In genomic region chr1:51535006-51535592, GRCh38 we compare ENCODE assay signal across 9 cellular contexts. TPM values are rescaled to one million over a fixed set of nuclear protein-coding genes. Genes with fewer than 3 reads are reported as not detected.
A peak's percentile ranks its signal among the peaks of the same experiment; 100 is the strongest.
DNase-seq lines count a peak whose midpoint lies in the region; ATAC-seq and TF ChIP-seq lines count a peak whose summit lies in the region.
"Had no signal": no experiment of that assay in that cellular context is flagged by ENCODE, and none has a peak within 500 bp of the region (broad histone marks: within the 10 kb centered on the region; RNA-seq: fewer than 3 reads in every experiment).

No MANE protein-coding gene starts in this region.

- no peak overlapping the region for H3K23ac ChIP-seq in neuronal stem cell (ENCODE audit: low read depth, low read length, poor library complexity)

- H3K79me1 ChIP-seq in neuronal stem cell (ENCODE audit: low read depth, low read length): no peaks in the 10 kb centered on the region

- peak; percentile 51 to 62 for DNase-seq in AML-193 (lab: John Stamatoyannopoulos, UW)
- peak; percentile 37 for DNase-seq in NCI-H2227 treated with DMSO at 0.1 percent for 48 hours (lab: John Stamatoyannopoulos, UW)
- DNase-seq in activated CD8-positive, alpha-beta T cell treated with anti-CD3 and anti-CD28 coated beads, Interleukin-2, amount 10 ng/mL, durations not matched to agents 7 days and 5 days: peak; percentile 50
- DNase-seq in fibroblast of the aortic adventitia (ENCODE audit: low read depth): peak; percentile 91
- DNase-seq in neuronal stem cell (ENCODE audit: low spot score): peak; percentile 21
- DNase-seq in GOT3 (lab: John Stamatoyannopoulos, UW): no peak

- POLR2A ChIA-PET in activated CD8-positive, alpha-beta T cell treated with anti-CD3 and anti-CD28 coated beads, Interleukin-2, amount 10 ng/mL, durations not matched to agents 7 days and 5 days (lab: Charles Lee): no interaction called here

- TF ChIP-seq CTCF in GM12874 (IDR thresholded peaks at IDR 0.05; ENCODE audit: insufficient read depth, low read depth, low read length) (peak; percentile 57), fibroblast of the aortic adventitia (IDR thresholded peaks at IDR 0.05; ENCODE audit: insufficient read depth, low read length) (peak; percentile 89)

- H3K4ac ChIP-seq in neuronal stem cell (ENCODE audit: low read length): no peak overlapping the region

- CTCF ChIA-PET in activated CD8-positive, alpha-beta T cell treated with anti-CD3 and anti-CD28 coated beads, Interleukin-2, amount 10 ng/mL, durations not matched to agents 7 days and 5 days (lab: Charles Lee): interaction anchor here (0.6 to 2.7 kb wide), 17 partner anchors 10 to 346 kb away, joined by 3 to 20 read pairs (median 4); no protein-coding TSS in a partner anchor

- H3K14ac ChIP-seq in neuronal stem cell (ENCODE audit: low read length): no peak overlapping the region

- H3K27ac ChIP-seq in neuronal stem cell (replicated peaks; ENCODE audit: low read length): no peak overlapping the region
- H3K27ac ChIP-seq: SK-N-MC had no signal

- no peaks in the 10 kb centered on the region for H3K36me3 ChIP-seq in neuronal stem cell (replicated peaks in 1 of 2; ENCODE audit: control insufficient read depth in 2 of 2, insufficient read depth in 2 of 2, low read length in 2 of 2)

- peaks cover 0 to 10% (median 0%) of the 10 kb centered on the region in 3 experiments for H3K27me3 ChIP-seq in neuronal stem cell (ENCODE audit: control insufficient read depth in 3 of 3, insufficient read depth in 3 of 3, low read depth in 1 of 3, low read length in 3 of 3)

- H2BK120ac ChIP-seq in neuronal stem cell (ENCODE audit: low read depth, low read length): no peak overlapping the region

- no peaks in the 10 kb centered on the region for H3K9me3 Mint-ChIP-seq in activated CD8-positive, alpha-beta T cell treated with anti-CD3 and anti-CD28 coated beads, Interleukin-2, amount 10 ng/mL, durations not matched to agents 7 days and 5 days (ENCODE audit: insufficient read depth)

- no peak overlapping the region for H3K9ac ChIP-seq in neuronal stem cell (ENCODE audit: low read depth, low read length, poor library complexity)

- no peak overlapping the region for H2BK5ac ChIP-seq in neuronal stem cell (ENCODE audit: low read length)

- no peak overlapping the region for H4K8ac ChIP-seq in neuronal stem cell (ENCODE audit: low read depth, low read length)

- H3K27me3 Mint-ChIP-seq in activated CD8-positive, alpha-beta T cell treated with anti-CD3 and anti-CD28 coated beads, Interleukin-2, amount 10 ng/mL, durations not matched to agents 7 days and 5 days (ENCODE audit: low read depth): peaks cover 2% of the 10 kb centered on the region

- WGBS in neuronal stem cell (ENCODE audit: extremely low coverage in 2 of 2, insufficient read length in 2 of 2, insufficient replicate concordance in 1 of 2), 2 donors: no CpG with 5 or more reads among the region's 3 CpGs

- peaks cover 9% of the 10 kb centered on the region for H3K4me1 Mint-ChIP-seq in activated CD8-positive, alpha-beta T cell treated with anti-CD3 and anti-CD28 coated beads, Interleukin-2, amount 10 ng/mL, durations not matched to agents 7 days and 5 days (ENCODE audit: low read depth)

- no peak overlapping the region for H3K4me2 ChIP-seq in neuronal stem cell (ENCODE audit: insufficient read depth, low read length, poor library complexity, severe bottlenecking)

- no peak overlapping the region for H3K18ac ChIP-seq in neuronal stem cell (ENCODE audit: low read length)

- no peaks in the 10 kb centered on the region for H3K36me3 Mint-ChIP-seq in activated CD8-positive, alpha-beta T cell treated with anti-CD3 and anti-CD28 coated beads, Interleukin-2, amount 10 ng/mL, durations not matched to agents 7 days and 5 days (ENCODE audit: low read depth)

- no peak overlapping the region for H2BK12ac ChIP-seq in neuronal stem cell (ENCODE audit: low read length)

- H2AFZ ChIP-seq in neuronal stem cell (ENCODE audit: low read length): peak overlapping the region; percentile 68

- peak; percentile 19 for ATAC-seq in activated CD8-positive, alpha-beta T cell treated with anti-CD3 and anti-CD28 coated beads, Interleukin-2, amount 10 ng/mL, durations not matched to agents 7 days and 5 days
- ATAC-seq in HG02623 (IDR thresholded peaks at IDR 0.05; ENCODE audit: unreplicated experiment): no peak

- no peaks in the 10 kb centered on the region for H3K9me3 ChIP-seq in neuronal stem cell (replicated peaks in 1 of 2; ENCODE audit: control insufficient read depth in 2 of 2, insufficient read depth in 1 of 2, low read depth in 1 of 2, low read length in 2 of 2)

- H3K4me1 ChIP-seq in neuronal stem cell (ENCODE audit: control insufficient read depth in 2 of 2, insufficient read depth in 1 of 2, low read depth in 1 of 2, low read length in 2 of 2): peaks cover 2 to 4% of the 10 kb centered on the region in 2 donors

- H3K4me3 ChIP-seq in fibroblast of the aortic adventitia (ENCODE audit: low read depth, low read length) (no peak overlapping the region), neuronal stem cell (ENCODE audit: low read length in 2 of 2) (no peak overlapping the region)
- H3K4me3 ChIP-seq: SK-N-MC had no signal

- no peak overlapping the region for H3K27ac Mint-ChIP-seq in activated CD8-positive, alpha-beta T cell treated with anti-CD3 and anti-CD28 coated beads, Interleukin-2, amount 10 ng/mL, durations not matched to agents 7 days and 5 days

- H3K4me3 Mint-ChIP-seq in activated CD8-positive, alpha-beta T cell treated with anti-CD3 and anti-CD28 coated beads, Interleukin-2, amount 10 ng/mL, durations not matched to agents 7 days and 5 days: no peak overlapping the region

- H2BK15ac ChIP-seq in neuronal stem cell (ENCODE audit: low read length): no peak overlapping the region

- no peak overlapping the region for H2AK5ac ChIP-seq in neuronal stem cell (ENCODE audit: low read depth, low read length)

- no peak overlapping the region for H4K91ac ChIP-seq in neuronal stem cell (ENCODE audit: low read depth, low read length, poor library complexity)

RNA-seq across cellular contexts. Expression of gene EPS15, which starts 16.0 kb away (rescaled TPM):
- total RNA-seq in activated CD8-positive, alpha-beta T cell treated with anti-CD3 and anti-CD28 coated beads, Interleukin-2, amount 10 ng/mL, durations not matched to agents 7 days and 5 days: 10 to 100 TPM; 57.2 to 58.4 TPM
- total RNA-seq in fibroblast of the aortic adventitia (ENCODE audit: low replicate concordance): 71.1 and 108 TPM in 2 replicates
- polyA plus RNA-seq in neuronal stem cell (2013, experiment 1 of 2): 38.4 TPM
- 40.8 TPM for polyA plus RNA-seq in neuronal stem cell (2013, experiment 2 of 2)
